ENCODE assay signal across 16 cellular contexts in genomic region chr6:149153637-149154036, GRCh38.
DNase-seq lines count a peak whose midpoint lies in the region; ATAC-seq and TF ChIP-seq lines count a peak whose summit lies in the region.
"Had no signal": no experiment of that assay in that cellular context is flagged by ENCODE, and none has a peak within 500 bp of the region (broad histone marks: within the 10 kb centered on the region; RNA-seq: fewer than 3 reads in every experiment).

No MANE protein-coding gene starts in this region.

- H3K23ac ChIP-seq in mesenchymal stem cell (ENCODE audit: low read length in 2 of 2), result no peak overlapping the region

- WGBS in mesenchymal stem cell, result 90% methylated on average over 2 of the region's 2 CpGs

- POLR2A ChIA-PET in activated CD8-positive, alpha-beta T cell treated with anti-CD3 and anti-CD28 coated beads, Interleukin-2, amount 10 ng/mL, durations not matched to agents 7 days and 5 days (lab: Charles Lee), result interaction anchor here (0.8 to 3.6 kb wide), 4 partner anchors 9 to 164 kb away, joined by 3 to 15 read pairs (median 5); partner anchors contain the start of gene TAB2
- POLR2A ChIA-PET in naive thymus-derived CD8-positive, alpha-beta T cell (lab: Charles Lee), result interaction anchor here (0.9 to 2.1 kb wide), 4 partner anchors 9 to 21 kb away, joined by 3 to 6 read pairs (median 4); no protein-coding TSS in a partner anchor

- no peak overlapping the region for H2AK5ac ChIP-seq in mesenchymal stem cell (ENCODE audit: low read length, severe bottlenecking)

- no peak overlapping the region for H4K8ac ChIP-seq in mesenchymal stem cell (ENCODE audit: low read length)

- H3K14ac ChIP-seq in mesenchymal stem cell (ENCODE audit: low read length in 2 of 2), result no peak overlapping the region

- no peak overlapping the region for H3K4me2 ChIP-seq in DND-41 (ENCODE audit: insufficient read depth, low read length)
- no peak overlapping the region for H3K4me2 ChIP-seq in mesenchymal stem cell (ENCODE audit: low read length, poor library complexity, severe bottlenecking)

- no peak for TF ChIP-seq CTCF in DND-41 (IDR thresholded peaks at IDR 0.05; ENCODE audit: borderline replicate concordance, extremely low read depth, low read length, poor library complexity, severe bottlenecking)

- no peak for DNase-seq in activated T-cell treated with anti-CD3 and anti-CD28 coated beads, Interleukin-2, amount 50 U/mL, for 4 hours
- no peak for DNase-seq in activated T-cell treated with anti-CD3 and anti-CD28 coated beads, Interleukin-2, amount 50 U/mL, for 48 hours
- DNase-seq in DND-41 (no peak), mesenchymal stem cell (no peak)
- no peak for DNase-seq in activated CD8-positive, alpha-beta T cell treated with anti-CD3 and anti-CD28 coated beads, Interleukin-2, amount 10 ng/mL, durations not matched to agents 7 days and 5 days
- no peak for DNase-seq in naive thymus-derived CD8-positive, alpha-beta T cell
- DNase-seq: activated CD8-positive, alpha-beta memory T cell treated with anti-CD3 and anti-CD28 coated beads for 24 hours; activated gamma-delta T cell treated with Interleukin-2 at 50 U/mL for 16 hours; NCI-H1048; NCI-H1930; retina; stimulated activated CD4-positive, alpha-beta T cell treated with anti-CD3 and anti-CD28 coated beads, Interleukin-12 subunit alpha, Interleukin-12 subunit beta, amount 100 ng/mL, for 4 hours; thyroid gland had no signal

- H3K27me3 ChIP-seq in DND-41 (ENCODE audit: insufficient read depth, low read length, poor library complexity) (no peaks in the 10 kb centered on the region), mesenchymal stem cell (ENCODE audit: control insufficient read depth in 1 of 2, insufficient read depth in 1 of 2, low read length in 2 of 2) (no peaks in the 10 kb centered on the region)
- H3K27me3 ChIP-seq: thyroid gland had no signal

- H3K9me3 Mint-ChIP-seq in activated T-cell treated with anti-CD3 and anti-CD28 coated beads, Interleukin-2, amount 50 U/mL, for 4 hours, result peaks cover 16% of the 10 kb centered on the region
- peaks cover 34% of the 10 kb centered on the region for H3K9me3 Mint-ChIP-seq in activated CD8-positive, alpha-beta T cell treated with anti-CD3 and anti-CD28 coated beads, Interleukin-2, amount 10 ng/mL, durations not matched to agents 7 days and 5 days (ENCODE audit: insufficient read depth)
- peaks cover 0 to 28% (median 2%) of the 10 kb centered on the region in 9 donors for H3K9me3 Mint-ChIP-seq in naive thymus-derived CD8-positive, alpha-beta T cell

- H3K4me1 Mint-ChIP-seq in activated T-cell treated with anti-CD3 and anti-CD28 coated beads, Interleukin-2, amount 50 U/mL, for 4 hours (ENCODE audit: low read depth), result peaks cover 58% of the 10 kb centered on the region
- H3K4me1 Mint-ChIP-seq in activated CD8-positive, alpha-beta T cell treated with anti-CD3 and anti-CD28 coated beads, Interleukin-2, amount 10 ng/mL, durations not matched to agents 7 days and 5 days (ENCODE audit: low read depth), result peaks cover 68% of the 10 kb centered on the region
- peaks cover 24 to 56% (median 35%) of the 10 kb centered on the region in 4 donors for H3K4me1 Mint-ChIP-seq in naive thymus-derived CD8-positive, alpha-beta T cell

- H2BK12ac ChIP-seq in mesenchymal stem cell (ENCODE audit: low read length in 2 of 2), result no peak overlapping the region

- ATAC-seq in activated T-cell treated with anti-CD3 and anti-CD28 coated beads, Interleukin-2, amount 50 U/mL, for 4 hours, result no peak
- ATAC-seq in DND-41 (ENCODE audit: insufficient read depth, low read depth), result no peak
- ATAC-seq in activated CD8-positive, alpha-beta T cell treated with anti-CD3 and anti-CD28 coated beads, Interleukin-2, amount 10 ng/mL, durations not matched to agents 7 days and 5 days, result peak; percentile 28
- no peak for ATAC-seq in naive thymus-derived CD8-positive, alpha-beta T cell
- no peak for ATAC-seq in GM19455 (IDR thresholded peaks at IDR 0.05; ENCODE audit: unreplicated experiment)
- no peak for ATAC-seq in HG03378 (IDR thresholded peaks at IDR 0.05; ENCODE audit: unreplicated experiment)

- CTCF ChIA-PET in activated CD8-positive, alpha-beta T cell treated with anti-CD3 and anti-CD28 coated beads, Interleukin-2, amount 10 ng/mL, durations not matched to agents 7 days and 5 days (lab: Charles Lee), result interaction anchor here (0.9 to 3.3 kb wide), 6 partner anchors 11 to 163 kb away, joined by 3 to 11 read pairs (median 6); no protein-coding TSS in a partner anchor

- H2AFZ ChIP-seq in DND-41 (ENCODE audit: low read depth, low read length) (peak overlapping the region; percentile 12; the same call in 1 of the 2 replicates), mesenchymal stem cell (ENCODE audit: low read depth, low read length) (no peak overlapping the region)

- no peak overlapping the region for H3K9ac ChIP-seq in DND-41 (ENCODE audit: low read depth, low read length)
- H3K9ac ChIP-seq in mesenchymal stem cell (ENCODE audit: low read length), result no peak overlapping the region

- no peak overlapping the region for H2BK120ac ChIP-seq in mesenchymal stem cell (ENCODE audit: low read depth, low read length)

- no peak overlapping the region for H3K27ac ChIP-seq in DND-41 (ENCODE audit: low read length)
- no peak overlapping the region for H3K27ac ChIP-seq in mesenchymal stem cell (ENCODE audit: low read length, poor library complexity, severe bottlenecking)
- H3K27ac ChIP-seq: RWPE1, thyroid gland had no signal

- H2BK5ac ChIP-seq in mesenchymal stem cell (ENCODE audit: low read depth, low read length, poor library complexity, severe bottlenecking), result no peak overlapping the region

- H3K4me3 ChIP-seq in DND-41 (ENCODE audit: low read depth in 1 of 2, low read length in 2 of 2) (no peak overlapping the region), mesenchymal stem cell (ENCODE audit: insufficient read depth in 1 of 2, low read depth in 1 of 2, low read length in 2 of 2) (no peak overlapping the region)
- H3K4me3 ChIP-seq: thyroid gland had no signal

- no peak overlapping the region for H2BK15ac ChIP-seq in mesenchymal stem cell (ENCODE audit: low read depth, poor library complexity, severe bottlenecking)

- peaks cover 16% of the 10 kb centered on the region for H3K36me3 Mint-ChIP-seq in activated T-cell treated with anti-CD3 and anti-CD28 coated beads, Interleukin-2, amount 50 U/mL, for 4 hours (ENCODE audit: insufficient read depth)
- H3K36me3 Mint-ChIP-seq in activated CD8-positive, alpha-beta T cell treated with anti-CD3 and anti-CD28 coated beads, Interleukin-2, amount 10 ng/mL, durations not matched to agents 7 days and 5 days (ENCODE audit: low read depth), result peaks cover 87% of the 10 kb centered on the region
- peaks cover 0 to 14% (median 5%) of the 10 kb centered on the region in 3 donors for H3K36me3 Mint-ChIP-seq in naive thymus-derived CD8-positive, alpha-beta T cell

- no peak overlapping the region for H3K18ac ChIP-seq in mesenchymal stem cell (ENCODE audit: low read depth in 1 of 2, low read length in 2 of 2)

- no peaks in the 10 kb centered on the region for H3K79me1 ChIP-seq in mesenchymal stem cell (replicated peaks; ENCODE audit: low read length, poor library complexity, severe bottlenecking)

- H3K4ac ChIP-seq in mesenchymal stem cell (ENCODE audit: low read depth in 1 of 2, low read length in 2 of 2), result no peak overlapping the region

- H3K4me1 ChIP-seq in DND-41 (ENCODE audit: insufficient read depth, low read length) (peaks cover 30% of the 10 kb centered on the region), mesenchymal stem cell (ENCODE audit: control insufficient read depth, insufficient read depth, low read depth, low read length) (no peaks in the 10 kb centered on the region)
- H3K4me1 ChIP-seq: thyroid gland had no signal

- no peak overlapping the region for H4K91ac ChIP-seq in mesenchymal stem cell (ENCODE audit: low read length)

- H4K20me1 ChIP-seq in DND-41 (ENCODE audit: insufficient read depth, low read length), result no peaks in the 10 kb centered on the region

- peak overlapping the region; percentile 81 for H3K27ac Mint-ChIP-seq in activated CD8-positive, alpha-beta T cell treated with anti-CD3 and anti-CD28 coated beads, Interleukin-2, amount 10 ng/mL, durations not matched to agents 7 days and 5 days
- peak overlapping the region in 9 of 10 donors; percentile 19 to 98 (median 78) for H3K27ac Mint-ChIP-seq in naive thymus-derived CD8-positive, alpha-beta T cell

- no peaks in the 10 kb centered on the region for H3K79me2 ChIP-seq in DND-41 (ENCODE audit: insufficient read depth, low read length)

- H3K27me3 Mint-ChIP-seq in activated T-cell treated with anti-CD3 and anti-CD28 coated beads, Interleukin-2, amount 50 U/mL, for 4 hours (ENCODE audit: low read depth), result no peaks in the 10 kb centered on the region
- H3K27me3 Mint-ChIP-seq in activated CD8-positive, alpha-beta T cell treated with anti-CD3 and anti-CD28 coated beads, Interleukin-2, amount 10 ng/mL, durations not matched to agents 7 days and 5 days (ENCODE audit: low read depth), result no peaks in the 10 kb centered on the region
- H3K27me3 Mint-ChIP-seq in naive thymus-derived CD8-positive, alpha-beta T cell, result no peaks in the 10 kb centered on the region

- H3K36me3 ChIP-seq in DND-41 (ENCODE audit: insufficient read depth, low read length) (no peaks in the 10 kb centered on the region), mesenchymal stem cell (ENCODE audit: control insufficient read depth in 1 of 2, insufficient read depth in 2 of 2, low read depth in 1 of 2, low read length in 2 of 2) (no peaks in the 10 kb centered on the region)
- H3K36me3 ChIP-seq: thyroid gland had no signal

- H3K9me3 ChIP-seq in DND-41 (ENCODE audit: insufficient read depth, low read length, severe bottlenecking) (no peaks in the 10 kb centered on the region), mesenchymal stem cell (ENCODE audit: control insufficient read depth, low read length) (no peaks in the 10 kb centered on the region)
- H3K9me3 ChIP-seq: thyroid gland had no signal

- H3K4me3 Mint-ChIP-seq in activated T-cell treated with anti-CD3 and anti-CD28 coated beads, Interleukin-2, amount 50 U/mL, for 4 hours, result peak overlapping the region; percentile 3
- peak overlapping the region; percentile 26 for H3K4me3 Mint-ChIP-seq in activated CD8-positive, alpha-beta T cell treated with anti-CD3 and anti-CD28 coated beads, Interleukin-2, amount 10 ng/mL, durations not matched to agents 7 days and 5 days
- peak overlapping the region in 7 of 10 donors; percentile 0 to 42 (median 20) for H3K4me3 Mint-ChIP-seq in naive thymus-derived CD8-positive, alpha-beta T cell
